In genomic region chr18:13580351-13580750, GRCh38 we compare ENCODE assay signal across 24 cellular contexts.
DNase-seq lines count a peak whose midpoint lies in the region; ATAC-seq and TF ChIP-seq lines count a peak whose summit lies in the region.
"Had no signal": no experiment of that assay in that cellular context is flagged by ENCODE, and none has a peak within 500 bp of the region (broad histone marks: within the 10 kb centered on the region; RNA-seq: fewer than 3 reads in every experiment).

No MANE protein-coding gene starts in this region.

- no peaks in the 10 kb centered on the region for H4K20me1 ChIP-seq in Karpas-422 (ENCODE audit: insufficient read depth, low read depth, low read length)

- peaks cover 21% of the 10 kb centered on the region for H3K36me3 Mint-ChIP-seq in activated T-cell treated with anti-CD3 and anti-CD28 coated beads, Interleukin-2, amount 50 U/mL, for 24 hours (ENCODE audit: low read depth)
- H3K36me3 Mint-ChIP-seq in stimulated activated naive B cell treated with anti-CD40 and anti-IgM and Interleukin-4, amounts not matched to agents 10 μg/mL and 1 μg/mL and 100 μg/mL, for 72 hours: peaks cover 4 to 7% of the 10 kb centered on the region in 2 donors

- no peaks in the 10 kb centered on the region for H3K9me2 ChIP-seq in Karpas-422 (replicated peaks; ENCODE audit: insufficient read depth, low read length)

- no peak for ATAC-seq in stimulated activated naive B cell treated with anti-CD40 and anti-IgM and Interleukin-4, amounts not matched to agents 10 μg/mL and 1 μg/mL and 100 μg/mL, for 72 hours (replicated peaks)
- no peak for ATAC-seq in SK-N-SH treated with all-trans-retinoic acid at 6 μM for 48 hours
- no peak for ATAC-seq in HG02840 (IDR thresholded peaks at IDR 0.05; ENCODE audit: low FRiP score, unreplicated experiment)
- ATAC-seq: body of pancreas; naive thymus-derived CD8-positive, alpha-beta T cell had no signal

- no peak for DNase-seq in activated T-cell treated with anti-CD3 and anti-CD28 coated beads, Interleukin-2, amount 50 U/mL, for 24 hours
- DNase-seq in activated T-cell treated with anti-CD3 and anti-CD28 coated beads, Interleukin-2, amount 50 U/mL, for 1 hour: no peak
- DNase-seq in Karpas-422 (no peak), midbrain (lab: John Stamatoyannopoulos, UW) (no peak)
- DNase-seq in stimulated activated naive B cell treated with anti-CD40 and anti-IgM and Interleukin-4, amounts not matched to agents 10 μg/mL and 1 μg/mL and 100 μg/mL, for 72 hours: no peak
- DNase-seq: activated naive CD4-positive, alpha-beta T cell treated with anti-CD3 and anti-CD28 coated beads for 36 hours; body of pancreas; CD4-positive, alpha-beta memory T cell; colonic mucosa; DMS79; kidney; mesenchymal stem cell; MG63; naive thymus-derived CD8-positive, alpha-beta T cell; NCI-H1436; NCI-H526; small intestine; stimulated activated CD4-positive, alpha-beta T cell treated with anti-CD3 and anti-CD28 coated beads, Interleukin-4, amount 100 ng/mL, for 1 hour; testis; WERI-Rb-1 had no signal

- H3K27ac ChIP-seq in Karpas-422 (ENCODE audit: low read length): peak overlapping the region; percentile 99
- peak overlapping the region; percentile 92 for H3K27ac ChIP-seq in cingulate gyrus (ENCODE audit: low read depth, low read length)
- H3K27ac ChIP-seq: body of pancreas, colonic mucosa, testis, WERI-Rb-1 had no signal

- peak overlapping the region; percentile 59; the same call in 1 of the 2 replicates for H2AFZ ChIP-seq in Karpas-422 (ENCODE audit: low read length)

- H3K4me1 Mint-ChIP-seq in activated T-cell treated with anti-CD3 and anti-CD28 coated beads, Interleukin-2, amount 50 U/mL, for 24 hours (ENCODE audit: low read depth): peaks cover 62% of the 10 kb centered on the region
- peaks cover 49 to 78% of the 10 kb centered on the region in 2 donors for H3K4me1 Mint-ChIP-seq in stimulated activated naive B cell treated with anti-CD40 and anti-IgM and Interleukin-4, amounts not matched to agents 10 μg/mL and 1 μg/mL and 100 μg/mL, for 72 hours

- H3K27me3 ChIP-seq in Karpas-422 (ENCODE audit: low read length): no peaks in the 10 kb centered on the region
- H3K27me3 ChIP-seq: body of pancreas, colonic mucosa, MG63, testis had no signal

- no peaks in the 10 kb centered on the region for H3K9me3 ChIP-seq in Karpas-422 (ENCODE audit: low read length)
- H3K9me3 ChIP-seq: body of pancreas, colonic mucosa, MG63, testis had no signal

- H3K4me1 ChIP-seq in Karpas-422 (ENCODE audit: low read length): peaks cover 89% of the 10 kb centered on the region
- H3K4me1 ChIP-seq: body of pancreas, colonic mucosa, testis had no signal

- no peaks in the 10 kb centered on the region for H3K36me3 ChIP-seq in Karpas-422 (ENCODE audit: insufficient read depth, low read length)
- H3K36me3 ChIP-seq: colonic mucosa, MG63, WERI-Rb-1 had no signal

- peak overlapping the region; percentile 71 for H3K4me2 ChIP-seq in Karpas-422 (ENCODE audit: low read depth, low read length, poor library complexity, severe bottlenecking)

- H3K79me2 ChIP-seq in Karpas-422 (ENCODE audit: low read length): no peaks in the 10 kb centered on the region

- no peak overlapping the region for H3K4me3 Mint-ChIP-seq in activated T-cell treated with anti-CD3 and anti-CD28 coated beads, Interleukin-2, amount 50 U/mL, for 24 hours
- peak overlapping the region in 1 of 2 donors; percentile 67 for H3K4me3 Mint-ChIP-seq in stimulated activated naive B cell treated with anti-CD40 and anti-IgM and Interleukin-4, amounts not matched to agents 10 μg/mL and 1 μg/mL and 100 μg/mL, for 72 hours
- H3K4me3 Mint-ChIP-seq: activated naive CD4-positive, alpha-beta T cell treated with anti-CD3 and anti-CD28 coated beads for 36 hours had no signal

- H3K9me3 Mint-ChIP-seq in activated T-cell treated with anti-CD3 and anti-CD28 coated beads, Interleukin-2, amount 50 U/mL, for 24 hours: no peaks in the 10 kb centered on the region
- no peaks in the 10 kb centered on the region for H3K9me3 Mint-ChIP-seq in stimulated activated naive B cell treated with anti-CD40 and anti-IgM and Interleukin-4, amounts not matched to agents 10 μg/mL and 1 μg/mL and 100 μg/mL, for 72 hours
- H3K9me3 Mint-ChIP-seq: activated naive CD4-positive, alpha-beta T cell treated with anti-CD3 and anti-CD28 coated beads for 36 hours; CD4-positive, alpha-beta memory T cell; naive thymus-derived CD8-positive, alpha-beta T cell had no signal

- H3K27me3 Mint-ChIP-seq in activated T-cell treated with anti-CD3 and anti-CD28 coated beads, Interleukin-2, amount 50 U/mL, for 24 hours: no peaks in the 10 kb centered on the region
- H3K27me3 Mint-ChIP-seq in stimulated activated naive B cell treated with anti-CD40 and anti-IgM and Interleukin-4, amounts not matched to agents 10 μg/mL and 1 μg/mL and 100 μg/mL, for 72 hours: no peaks in the 10 kb centered on the region
- H3K27me3 Mint-ChIP-seq: CD4-positive, alpha-beta memory T cell; naive thymus-derived CD8-positive, alpha-beta T cell; progenitor cell of endocrine pancreas had no signal

- H3K27ac Mint-ChIP-seq in activated T-cell treated with anti-CD3 and anti-CD28 coated beads, Interleukin-2, amount 50 U/mL, for 24 hours: peak overlapping the region; percentile 69
- peak overlapping the region; percentile 83 for H3K27ac Mint-ChIP-seq in stimulated activated naive B cell treated with anti-CD40 and anti-IgM and Interleukin-4, amounts not matched to agents 10 μg/mL and 1 μg/mL and 100 μg/mL, for 72 hours
- H3K27ac Mint-ChIP-seq: activated naive CD4-positive, alpha-beta T cell treated with anti-CD3 and anti-CD28 coated beads for 36 hours; progenitor cell of endocrine pancreas had no signal

- H3K4me3 ChIP-seq in Karpas-422 (ENCODE audit: low read length): peak overlapping the region; percentile 55
- H3K4me3 ChIP-seq: body of pancreas, colonic mucosa, MG63, testis had no signal

- peak overlapping the region; percentile 76 for H3K9ac ChIP-seq in Karpas-422 (ENCODE audit: low read length)

TF ChIP-seq in SK-N-SH treated with all-trans-retinoic acid at 6 μM for 48 hours, 23 proteins besides CTCF, POLR2A, EP300 and RAD21:
- TF ChIP-seq ESRRG (CRISPR knock-in tag; IDR thresholded peaks at IDR 0.05): no peak
- TF ChIP-seq POU6F1 (CRISPR knock-in tag; IDR thresholded peaks at IDR 0.05; ENCODE audit: borderline replicate concordance, low read depth): no peak
- no peak for TF ChIP-seq TCF4 (CRISPR knock-in tag; IDR thresholded peaks at IDR 0.05; ENCODE audit: borderline replicate concordance)
- TF ChIP-seq GLIS3 (CRISPR knock-in tag; IDR thresholded peaks at IDR 0.05): no peak
- TF ChIP-seq ZFP30 (CRISPR knock-in tag; IDR thresholded peaks at IDR 0.05): no peak
- no peak for TF ChIP-seq ISL1 (CRISPR knock-in tag; IDR thresholded peaks at IDR 0.05)
- no peak for TF ChIP-seq CREB5 (CRISPR knock-in tag; IDR thresholded peaks at IDR 0.05; ENCODE audit: low read depth)
- TF ChIP-seq BACH2 (CRISPR knock-in tag; IDR thresholded peaks at IDR 0.05; ENCODE audit: borderline replicate concordance): no peak
- no peak for TF ChIP-seq PATZ1 (CRISPR knock-in tag; IDR thresholded peaks at IDR 0.05; ENCODE audit: borderline replicate concordance)
- TF ChIP-seq RARB (CRISPR knock-in tag; IDR thresholded peaks at IDR 0.05): no peak
- no peak for TF ChIP-seq TOX (CRISPR knock-in tag; IDR thresholded peaks at IDR 0.05; ENCODE audit: borderline replicate concordance)
